19 cellular contexts compared by ENCODE assay signal in genomic region chr11:1205987-1206331, GRCh38. TPM values are rescaled to one million over a fixed set of nuclear protein-coding genes. Genes with fewer than 3 reads are reported as not detected.
DNase-seq lines count a peak whose midpoint lies in the region; ATAC-seq and TF ChIP-seq lines count a peak whose summit lies in the region.
"Had no signal": no experiment of that assay in that cellular context is flagged by ENCODE, and none has a peak within 500 bp of the region (broad histone marks: within the 10 kb centered on the region; RNA-seq: fewer than 3 reads in every experiment).

No MANE protein-coding gene starts in this region.

- no peak overlapping the region for H3K27ac Mint-ChIP-seq in nephron progenitor cell
- H3K27ac Mint-ChIP-seq: CD8-positive, alpha-beta memory T cell; IgD-negative memory B cell had no signal

- no peak overlapping the region for H3K4me3 Mint-ChIP-seq in nephron progenitor cell
- H3K4me3 Mint-ChIP-seq: CD8-positive, alpha-beta memory T cell; IgD-negative memory B cell had no signal

- H3K4me3 ChIP-seq in right cardiac atrium (ENCODE audit: low read length) = no peak overlapping the region
- no peak overlapping the region for H3K4me3 ChIP-seq in right atrium auricular region
- H3K4me3 ChIP-seq in RWPE2 (ENCODE audit: severe bottlenecking) = no peak overlapping the region
- H3K4me3 ChIP-seq in neuronal stem cell (ENCODE audit: low read length in 2 of 2) = no peak overlapping the region
- H3K4me3 ChIP-seq in upper lobe of right lung = no peak overlapping the region
- H3K4me3 ChIP-seq: HAP-1, SJCRH30 had no signal

- H2BK15ac ChIP-seq in neuronal stem cell (ENCODE audit: low read length) = no peak overlapping the region

- no peak for TF ChIP-seq CTCF in right atrium auricular region (IDR thresholded peaks at IDR 0.05)
- TF ChIP-seq CTCF in RWPE2 (IDR thresholded peaks at IDR 0.05; ENCODE audit: poor library complexity, severe bottlenecking) = no peak
- TF ChIP-seq CTCF in upper lobe of right lung (IDR thresholded peaks at IDR 0.05) = no peak
- no peak for TF ChIP-seq CTCF in nephron progenitor cell (IDR thresholded peaks at IDR 0.05)

- ATAC-seq in right cardiac atrium = no peak
- ATAC-seq in RWPE2 (ENCODE audit: low read depth) = no peak
- no peak for ATAC-seq in upper lobe of right lung
- ATAC-seq in HG03354 (IDR thresholded peaks at IDR 0.05; ENCODE audit: poor library complexity, severe bottlenecking, unreplicated experiment) = no peak

- H3K27ac ChIP-seq in right cardiac atrium (ENCODE audit: low read length) (no peak overlapping the region), right atrium auricular region (no peak overlapping the region), RWPE2 (ENCODE audit: poor library complexity, severe bottlenecking) (no peak overlapping the region), neuronal stem cell (replicated peaks; ENCODE audit: low read length) (no peak overlapping the region), upper lobe of right lung (no peak overlapping the region)
- H3K27ac ChIP-seq: SJCRH30 had no signal

- H3K4me2 ChIP-seq in neuronal stem cell (ENCODE audit: insufficient read depth, low read length, poor library complexity, severe bottlenecking) = no peak overlapping the region

- DNase-seq in right cardiac atrium (peak in 2 of 3 donors; percentile 8 to 11), right atrium auricular region (ENCODE audit: low spot score) (no peak), RWPE2 (ENCODE audit: low spot score) (peak; percentile 28), neuronal stem cell (ENCODE audit: low spot score) (no peak), upper lobe of right lung (peak; percentile 31), nephron progenitor cell (no peak), iPS-NIHi11 (ENCODE audit: low spot score) (no peak)
- DNase-seq: NCI-H1417, NCI-H2029, NCI-H2171 treated with DMSO at 0.1 percent for 48 hours, NCI-H82 had no signal

- H3K27me3 ChIP-seq in right cardiac atrium (ENCODE audit: control insufficient read depth, insufficient read depth) (no peaks in the 10 kb centered on the region), right atrium auricular region (no peaks in the 10 kb centered on the region), RWPE2 (ENCODE audit: insufficient read depth, poor library complexity, severe bottlenecking) (peaks cover 13% of the 10 kb centered on the region), neuronal stem cell (ENCODE audit: control insufficient read depth in 3 of 3, insufficient read depth in 3 of 3, low read depth in 1 of 3, low read length in 3 of 3) (peaks cover 0 to 6% (median 0%) of the 10 kb centered on the region in 3 experiments), upper lobe of right lung (peaks cover 19% of the 10 kb centered on the region)

- H3K36me3 Mint-ChIP-seq in nephron progenitor cell (ENCODE audit: low read depth) = no peaks in the 10 kb centered on the region
- H3K36me3 Mint-ChIP-seq: CD8-positive, alpha-beta memory T cell had no signal

- no peak overlapping the region for H4K91ac ChIP-seq in neuronal stem cell (ENCODE audit: low read depth, low read length, poor library complexity)

- peak overlapping the region; percentile 56 for H2AK5ac ChIP-seq in neuronal stem cell (ENCODE audit: low read depth, low read length)

- no peak overlapping the region for H3K4ac ChIP-seq in neuronal stem cell (ENCODE audit: low read length)

- no peak overlapping the region for H3K9ac ChIP-seq in neuronal stem cell (ENCODE audit: low read depth, low read length, poor library complexity)

- peak overlapping the region; percentile 82 for H3K14ac ChIP-seq in neuronal stem cell (ENCODE audit: low read length)

- H3K4me1 Mint-ChIP-seq in nephron progenitor cell = no peaks in the 10 kb centered on the region
- H3K4me1 Mint-ChIP-seq: CD8-positive, alpha-beta memory T cell had no signal

- H3K9me3 ChIP-seq in right cardiac atrium (ENCODE audit: control insufficient read depth, low read length) (no peaks in the 10 kb centered on the region), right atrium auricular region (peaks cover 0 to 12% of the 10 kb centered on the region in 2 donors), RWPE2 (ENCODE audit: severe bottlenecking) (no peaks in the 10 kb centered on the region), neuronal stem cell (replicated peaks in 1 of 2; ENCODE audit: control insufficient read depth in 2 of 2, insufficient read depth in 1 of 2, low read depth in 1 of 2, low read length in 2 of 2) (peaks cover 0 to 5% of the 10 kb centered on the region in 2 donors), upper lobe of right lung (no peaks in the 10 kb centered on the region)
- H3K9me3 ChIP-seq: HAP-1, SJCRH30 had no signal

- no peaks in the 10 kb centered on the region for H3K4me1 ChIP-seq in right cardiac atrium (ENCODE audit: control insufficient read depth, insufficient read depth, low read length)
- H3K4me1 ChIP-seq in right atrium auricular region = no peaks in the 10 kb centered on the region
- H3K4me1 ChIP-seq in RWPE2 (ENCODE audit: insufficient read depth, poor library complexity, severe bottlenecking) = no peaks in the 10 kb centered on the region
- no peaks in the 10 kb centered on the region for H3K4me1 ChIP-seq in neuronal stem cell (ENCODE audit: control insufficient read depth in 2 of 2, insufficient read depth in 1 of 2, low read depth in 1 of 2, low read length in 2 of 2)
- H3K4me1 ChIP-seq in upper lobe of right lung = no peaks in the 10 kb centered on the region
- H3K4me1 ChIP-seq: HAP-1, SJCRH30 had no signal

- no peak overlapping the region for H3K23ac ChIP-seq in neuronal stem cell (ENCODE audit: low read depth, low read length, poor library complexity)

- H3K27me3 Mint-ChIP-seq in nephron progenitor cell (ENCODE audit: low read depth, poor library complexity) = peaks cover 14% of the 10 kb centered on the region

- H3K79me1 ChIP-seq in neuronal stem cell (ENCODE audit: low read depth, low read length) = peaks cover 2% of the 10 kb centered on the region

- peak overlapping the region; percentile 66 for H2BK5ac ChIP-seq in neuronal stem cell (ENCODE audit: low read length)

- peak overlapping the region; percentile 48 for H3K18ac ChIP-seq in neuronal stem cell (ENCODE audit: low read length)

- intact Hi-C loops in right cardiac atrium (cut with DNase I) (loop anchor here in 1 of 4 donors (10.0 kb wide), 1 partner anchor 309 kb away; no protein-coding TSS in a partner anchor), upper lobe of right lung (cut with DNase I) (loop anchor here (10.0 kb wide), 1 partner anchor 299 kb away; no protein-coding TSS in a partner anchor)

- H2AFZ ChIP-seq in neuronal stem cell (ENCODE audit: low read length) = no peak overlapping the region

- WGBS in right cardiac atrium = 90% methylated on average over 8 of the region's 8 CpGs
- no CpG with 5 or more reads among the region's 8 CpGs for WGBS in neuronal stem cell (ENCODE audit: extremely low coverage in 2 of 2, insufficient read length in 2 of 2, insufficient replicate concordance in 1 of 2), 2 donors

- no peak overlapping the region for H2BK120ac ChIP-seq in neuronal stem cell (ENCODE audit: low read depth, low read length)

- peaks cover 19% of the 10 kb centered on the region for H3K9me3 Mint-ChIP-seq in nephron progenitor cell

- H2BK12ac ChIP-seq in neuronal stem cell (ENCODE audit: low read length) = no peak overlapping the region

- H4K8ac ChIP-seq in neuronal stem cell (ENCODE audit: low read depth, low read length) = no peak overlapping the region

- H3K36me3 ChIP-seq in right atrium auricular region = no peaks in the 10 kb centered on the region
- H3K36me3 ChIP-seq in RWPE2 (ENCODE audit: low read depth) = no peaks in the 10 kb centered on the region
- no peaks in the 10 kb centered on the region for H3K36me3 ChIP-seq in neuronal stem cell (replicated peaks in 1 of 2; ENCODE audit: control insufficient read depth in 2 of 2, insufficient read depth in 2 of 2, low read length in 2 of 2)
- no peaks in the 10 kb centered on the region for H3K36me3 ChIP-seq in upper lobe of right lung
- H3K36me3 ChIP-seq: HAP-1, SJCRH30 had no signal

RNA-seq across cellular contexts. Expression of gene MUC5B, which starts 16.9 kb away (rescaled TPM):
- total RNA-seq in right cardiac atrium (not detected), right atrium auricular region (not detected), upper lobe of right lung (1.2 TPM)
- polyA plus RNA-seq in right cardiac atrium = under 0.01 TPM
- polyA plus RNA-seq in neuronal stem cell (2013, experiment 1 of 2) = 0.01 TPM
- polyA plus RNA-seq in neuronal stem cell (2013, experiment 2 of 2) = under 0.01 TPM
- total RNA-seq: CD8-positive, alpha-beta memory T cell; Daoy; SJCRH30 had no signal
- polyA plus RNA-seq: BJ; CD8-positive, alpha-beta memory T cell; IgD-negative memory B cell had no signal

RNA-seq across cellular contexts. Expression of gene MUC5AC, which starts 48.2 kb away (rescaled TPM):
- total RNA-seq in right cardiac atrium (not detected), right atrium auricular region (not detected), upper lobe of right lung (not detected)
- not detected for polyA plus RNA-seq in right cardiac atrium
- polyA plus RNA-seq in neuronal stem cell (2013, experiment 1 of 2) = not detected
- polyA plus RNA-seq in neuronal stem cell (2013, experiment 2 of 2) = not detected
- total RNA-seq: CD8-positive, alpha-beta memory T cell; Daoy; NCI-H460; SJCRH30 had no signal
- polyA plus RNA-seq: BJ; CD8-positive, alpha-beta memory T cell; IgD-negative memory B cell had no signal

Comparison
In these comparisons a context has a peak if more than half of its experiments do, and no peak if none do; other contexts are left out.
1. DNase-seq: peak in right cardiac atrium (2 of 3), RWPE2 (single experiment) and upper lobe of right lung (single experiment); none in right atrium auricular region (single experiment), neuronal stem cell (single experiment), nephron progenitor cell (single experiment) and iPS-NIHi11 (single experiment).